ENCODE assay signal across 22 cellular contexts in genomic region chr19:14746891-14747290, GRCh38. TPM values are rescaled to one million over a fixed set of nuclear protein-coding genes. Genes with fewer than 3 reads are reported as not detected.
"Had no signal": no experiment of that assay in that cellular context is flagged by ENCODE, and none has a peak within 500 bp of the region (broad histone marks: within the 10 kb centered on the region; RNA-seq: fewer than 3 reads in every experiment).

No MANE protein-coding gene starts in this region.

- H3K36me3 Mint-ChIP-seq: mesothelial cell of epicardium, naive B cell, natural killer cell had no signal

- ATAC-seq: natural killer cell; pancreas; right cardiac atrium; sciatic nerve; stimulated activated naive B cell treated with anti-CD40 and anti-IgM and Interleukin-4, amounts not matched to agents 10 μg/mL and 1 μg/mL and 100 μg/mL, for 72 hours; stimulated activated naive CD8-positive, alpha-beta T cell treated with anti-CD3 and anti-CD28 coated beads, Interleukin-15, Interleukin-2, amounts not matched to agents 100 U/mL and 50 U/mL, for 24 hours had no signal

- H3K4me3 Mint-ChIP-seq: mesothelial cell of epicardium; naive B cell; natural killer cell; stimulated activated naive B cell treated with anti-CD40 and anti-IgM and Interleukin-4, amounts not matched to agents 10 μg/mL and 1 μg/mL and 100 μg/mL, for 72 hours had no signal

- H3K4me1 Mint-ChIP-seq: mesothelial cell of epicardium; naive B cell; natural killer cell; stimulated activated naive B cell treated with anti-CD40 and anti-IgM and Interleukin-4, amounts not matched to agents 10 μg/mL and 1 μg/mL and 100 μg/mL, for 72 hours had no signal

- H3K27me3 Mint-ChIP-seq: naive B cell; stimulated activated naive B cell treated with anti-CD40 and anti-IgM and Interleukin-4, amounts not matched to agents 10 μg/mL and 1 μg/mL and 100 μg/mL, for 72 hours had no signal

- H3K27ac Mint-ChIP-seq: mesothelial cell of epicardium; natural killer cell; stimulated activated naive B cell treated with anti-CD40 and anti-IgM and Interleukin-4, amounts not matched to agents 10 μg/mL and 1 μg/mL and 100 μg/mL, for 72 hours had no signal

- H3K9me3 Mint-ChIP-seq: natural killer cell had no signal

- DNase-seq: islet precursor cell; left ventricle myocardium inferior; mesendoderm; naive B cell; natural killer cell; pancreas; posterior cingulate gyrus; retina; right cardiac atrium; stimulated activated CD4-positive, alpha-beta T cell treated with anti-CD3 and anti-CD28 coated beads, Interleukin-12 subunit alpha, Interleukin-12 subunit beta, amount 100 ng/mL, for 4 hours; stimulated activated CD4-positive, alpha-beta T cell treated with anti-CD3 and anti-CD28 coated beads, Interleukin-15, amount 100 ng/mL, for 24 hours; stimulated activated CD4-positive, alpha-beta T cell treated with anti-CD3 and anti-CD28 coated beads, Interleukin-2, amount 100 ng/mL, for 24 hours; stimulated activated CD4-positive, alpha-beta T cell treated with anti-CD3 and anti-CD28 coated beads, Interleukin-4, amount 100 ng/mL, for 1 hour; stimulated activated naive B cell treated with anti-CD40 and anti-IgM and Interleukin-4, amounts not matched to agents 10 μg/mL and 1 μg/mL and 100 μg/mL, for 72 hours; stimulated activated naive CD8-positive, alpha-beta T cell treated with anti-CD3 and anti-CD28 coated beads, Interleukin-15, Interleukin-2, amounts not matched to agents 100 U/mL and 50 U/mL, for 24 hours; stomach; testis; thyroid gland; transverse colon; upper lobe of left lung had no signal

RNA-seq across cellular contexts. Expression of gene ADGRE2, which starts 31.5 kb away (rescaled TPM):
- total RNA-seq: mesothelial cell of epicardium had no signal
